In the genomic region with DNA sequence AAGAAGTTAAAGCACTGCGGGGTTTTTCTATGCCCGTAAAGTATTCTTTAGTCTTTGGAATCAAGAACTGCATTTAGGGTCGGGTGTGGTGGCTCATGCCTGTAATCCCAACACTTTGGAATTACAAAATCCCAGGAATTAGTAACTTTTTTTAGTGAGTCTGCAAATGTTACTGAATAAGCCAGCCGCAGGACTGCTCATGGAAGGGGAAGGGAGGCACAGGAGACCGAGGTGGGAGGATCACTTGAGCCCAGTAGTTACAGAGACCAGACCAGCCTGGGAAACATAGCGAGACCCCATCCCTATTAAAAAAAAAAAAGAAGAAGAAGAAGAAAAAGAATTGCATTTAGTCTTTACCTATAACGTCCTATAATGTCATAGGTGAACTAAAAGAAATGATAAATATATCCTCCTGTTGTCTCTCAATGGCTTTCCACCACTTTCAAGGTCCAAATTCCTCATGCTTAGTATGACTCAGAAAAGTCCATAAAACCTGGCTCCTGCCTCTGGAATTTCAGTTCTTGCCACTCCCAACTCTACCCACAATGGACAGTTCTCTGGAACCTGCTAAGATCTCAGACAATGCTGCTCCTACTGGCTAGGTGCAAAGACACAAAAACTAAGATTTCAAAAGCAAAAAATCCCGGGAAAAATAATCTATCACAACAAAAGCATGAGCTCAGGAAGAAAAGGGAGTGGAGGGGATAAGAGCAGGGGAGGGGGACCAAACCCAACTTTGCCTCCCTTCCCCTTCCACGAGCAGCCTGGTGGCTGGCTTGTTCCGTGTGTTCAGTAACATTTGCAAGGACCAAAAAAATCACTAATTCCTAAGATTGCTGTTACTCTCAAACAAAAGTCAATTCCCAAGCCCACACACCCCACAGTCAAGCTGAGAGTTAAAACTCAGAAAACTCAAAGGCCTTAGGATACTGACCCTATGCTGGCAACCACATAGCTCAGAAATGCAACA, we compare ENCODE assay signal across 10 cellular contexts. TPM values are rescaled to one million over a fixed set of nuclear protein-coding genes. Genes with fewer than 3 reads are reported as not detected.
DNase-seq lines count a peak whose midpoint lies in the region; ATAC-seq and TF ChIP-seq lines count a peak whose summit lies in the region.
"Had no signal": no experiment of that assay in that cellular context is flagged by ENCODE, and none has a peak within 500 bp of the region (broad histone marks: within the 10 kb centered on the region; RNA-seq: fewer than 3 reads in every experiment).

No MANE protein-coding gene starts in this region.

- H3K36me3 ChIP-seq in HUES64 (ENCODE audit: insufficient read depth, low read length): no peaks in the 10 kb centered on the region
- H3K36me3 ChIP-seq in mammary epithelial cell (ENCODE audit: insufficient read depth, low read length): no peaks in the 10 kb centered on the region

- no peak for ATAC-seq in HG03135 (IDR thresholded peaks at IDR 0.05; ENCODE audit: unreplicated experiment)
- ATAC-seq in GM21390 (IDR thresholded peaks at IDR 0.05; ENCODE audit: unreplicated experiment): no peak
- no peak for ATAC-seq in activated T-cell treated with anti-CD3 and anti-CD28 coated beads, Interleukin-2, amount 50 U/mL, for 4 hours

- no peak overlapping the region for H3K4me3 Mint-ChIP-seq in activated T-cell treated with anti-CD3 and anti-CD28 coated beads, Interleukin-2, amount 50 U/mL, for 4 hours

- H3K9ac ChIP-seq in HUES64 (ENCODE audit: low read depth, low read length) (no peak overlapping the region), mammary epithelial cell (ENCODE audit: insufficient read depth, low read length) (no peak overlapping the region)

- H3K4me1 Mint-ChIP-seq in activated T-cell treated with anti-CD3 and anti-CD28 coated beads, Interleukin-2, amount 50 U/mL, for 4 hours (ENCODE audit: low read depth): peaks cover 86% of the 10 kb centered on the region

- H3K9me3 ChIP-seq in HUES64 (ENCODE audit: insufficient read depth, low read depth, low read length): no peaks in the 10 kb centered on the region
- no peaks in the 10 kb centered on the region for H3K9me3 ChIP-seq in mammary epithelial cell (replicated peaks; ENCODE audit: insufficient read depth, low read length)

- H3K79me2 ChIP-seq in mammary epithelial cell (ENCODE audit: insufficient read depth, low read length): peaks cover 94% of the 10 kb centered on the region

- TF ChIP-seq CTCF in AG09309 (IDR thresholded peaks at IDR 0.05; ENCODE audit: control insufficient read depth, insufficient read depth, low read depth, low read length, missing control alignments) (peak; percentile 18), mammary epithelial cell (conservative IDR thresholded peaks at IDR 0.05 in 1 of 2, IDR thresholded peaks at IDR 0.05 in 1 of 2; ENCODE audit: extremely low read depth in 1 of 2, insufficient read depth in 1 of 2, low read depth in 1 of 2, low read length in 2 of 2) (peak in 1 of 2 donors; percentile 23)

- dilution Hi-C loops in mammary epithelial cell (cut with HindIII; ENCODE audit: low sequenced_read_pairs): no loop called here

- H3K4me3 ChIP-seq in AG09309 (ENCODE audit: control insufficient read depth, low read depth, low read length) (no peak overlapping the region), HUES64 (ENCODE audit: low read length) (no peak overlapping the region), mammary epithelial cell (replicated peaks in 1 of 3; ENCODE audit: insufficient read depth in 1 of 3, low read depth in 2 of 3, low read length in 3 of 3) (no peak overlapping the region)

- peaks cover 69% of the 10 kb centered on the region for H3K4me1 ChIP-seq in HUES64 (ENCODE audit: insufficient read depth, low read length)
- H3K4me1 ChIP-seq in mammary epithelial cell (ENCODE audit: insufficient read depth, low read length): peaks cover 46% of the 10 kb centered on the region

- H3K4me2 ChIP-seq in mammary epithelial cell (ENCODE audit: insufficient read depth, low read depth, low read length): peak overlapping the region; percentile 6

- H3K9me3 Mint-ChIP-seq in activated T-cell treated with anti-CD3 and anti-CD28 coated beads, Interleukin-2, amount 50 U/mL, for 4 hours: no peaks in the 10 kb centered on the region

- peak; percentile 43 for DNase-seq in AG09309 (ENCODE audit: low read depth)
- peak; percentile 63 for DNase-seq in mammary epithelial cell
- peak; percentile 69 for DNase-seq in mucosa of gallbladder (ENCODE audit: low spot score)
- DNase-seq in putamen (ENCODE audit: low spot score): no peak
- DNase-seq in activated T-cell treated with anti-CD3 and anti-CD28 coated beads, Interleukin-2, amount 50 U/mL, for 4 hours: no peak
- DNase-seq: hippocampal formation, NCI-H2081 treated with DMSO at 0.1 percent for 48 hours had no signal

- H3K27me3 ChIP-seq in HUES64 (ENCODE audit: insufficient read depth, low read length): no peaks in the 10 kb centered on the region
- no peaks in the 10 kb centered on the region for H3K27me3 ChIP-seq in mammary epithelial cell (ENCODE audit: insufficient read depth, low read length)

- CTCF ChIA-PET in mammary epithelial cell (lab: Charles Lee; ENCODE audit: low non-redundant PET): no interaction called here

- 77% methylated on average over 7 of the region's 10 CpGs for WGBS in HUES64
- 78% methylated on average over 10 of the region's 10 CpGs for WGBS in mammary epithelial cell (ENCODE audit: low coverage, missing lambda C conversion rate)

- no peaks in the 10 kb centered on the region for H4K20me1 ChIP-seq in mammary epithelial cell (ENCODE audit: insufficient read depth, low read length)

- no peak overlapping the region for H2AFZ ChIP-seq in mammary epithelial cell (ENCODE audit: low read depth, low read length)

- H3K36me3 Mint-ChIP-seq in activated T-cell treated with anti-CD3 and anti-CD28 coated beads, Interleukin-2, amount 50 U/mL, for 4 hours (ENCODE audit: insufficient read depth): peaks cover 4% of the 10 kb centered on the region

- in situ Hi-C loops in mammary epithelial cell (cut with MboI; ENCODE audit: low sequenced_read_pairs in 2 of 2): no loop called here

- BruUV-seq in mammary epithelial cell (replicated peaks; lab: Mats Ljungman, UMichigan): no TSS peak

- H3K27ac ChIP-seq in HUES64 (ENCODE audit: low read depth, low read length): peak overlapping the region; percentile 38; the same call in 1 of the 2 replicates
- H3K27ac ChIP-seq in mammary epithelial cell (ENCODE audit: insufficient read depth, low read depth, low read length): no peak overlapping the region

- intact Hi-C loops in mammary epithelial cell (cut with micrococcal nuclease): no loop called here

- H3K27me3 Mint-ChIP-seq in activated T-cell treated with anti-CD3 and anti-CD28 coated beads, Interleukin-2, amount 50 U/mL, for 4 hours (ENCODE audit: low read depth): no peaks in the 10 kb centered on the region

RNA-seq across cellular contexts. Expression of a gene that starts 39.0 kb away (rescaled TPM):
- 37.2 TPM for polyA plus RNA-seq in HUES64 (2013, experiment 1 of 2)
- 38.5 TPM for polyA plus RNA-seq in HUES64 (2013, experiment 2 of 2)
- total RNA-seq in mammary epithelial cell (10 to 100 TPM; 22.7 to 22.8 TPM), mucosa of gallbladder (62.2 TPM)
- polyA plus RNA-seq in mammary epithelial cell: 24.0 TPM
- polyA minus RNA-seq in mammary epithelial cell: 17.7 TPM
- 10 to 100 TPM; 41.6 to 51.9 (median 44.5) TPM for total RNA-seq in activated T-cell treated with anti-CD3 and anti-CD28 coated beads, Interleukin-2, amount 50 U/mL, for 4 hours

Comparison
In these comparisons a context has a peak if more than half of its experiments do, and no peak if none do; other contexts are left out.
1. DNase-seq: peak in AG09309 (single experiment), mammary epithelial cell (single experiment) and mucosa of gallbladder (single experiment); none in putamen (single experiment) and activated T-cell treated with anti-CD3 and anti-CD28 coated beads, Interleukin-2, amount 50 U/mL, for 4 hours (single experiment).